8 cellular contexts compared by ENCODE assay signal in genomic region chr1:46236882-46237281, GRCh38.
"Had no signal": no experiment of that assay in that cellular context is flagged by ENCODE, and none has a peak within 500 bp of the region (broad histone marks: within the 10 kb centered on the region; RNA-seq: fewer than 3 reads in every experiment).

No MANE protein-coding gene starts in this region.

- DNase-seq: GDM1, GF-D8 had no signal

- FAIRE-seq: G401.6, GM12878, GM12891, GM12892, GM18507, GM19239 had no signal

- ATAC-seq: GM12878 had no signal

- H3K4me3 ChIP-seq: GM12878 had no signal
